7 cellular contexts compared by ENCODE assay signal in the genomic region with DNA sequence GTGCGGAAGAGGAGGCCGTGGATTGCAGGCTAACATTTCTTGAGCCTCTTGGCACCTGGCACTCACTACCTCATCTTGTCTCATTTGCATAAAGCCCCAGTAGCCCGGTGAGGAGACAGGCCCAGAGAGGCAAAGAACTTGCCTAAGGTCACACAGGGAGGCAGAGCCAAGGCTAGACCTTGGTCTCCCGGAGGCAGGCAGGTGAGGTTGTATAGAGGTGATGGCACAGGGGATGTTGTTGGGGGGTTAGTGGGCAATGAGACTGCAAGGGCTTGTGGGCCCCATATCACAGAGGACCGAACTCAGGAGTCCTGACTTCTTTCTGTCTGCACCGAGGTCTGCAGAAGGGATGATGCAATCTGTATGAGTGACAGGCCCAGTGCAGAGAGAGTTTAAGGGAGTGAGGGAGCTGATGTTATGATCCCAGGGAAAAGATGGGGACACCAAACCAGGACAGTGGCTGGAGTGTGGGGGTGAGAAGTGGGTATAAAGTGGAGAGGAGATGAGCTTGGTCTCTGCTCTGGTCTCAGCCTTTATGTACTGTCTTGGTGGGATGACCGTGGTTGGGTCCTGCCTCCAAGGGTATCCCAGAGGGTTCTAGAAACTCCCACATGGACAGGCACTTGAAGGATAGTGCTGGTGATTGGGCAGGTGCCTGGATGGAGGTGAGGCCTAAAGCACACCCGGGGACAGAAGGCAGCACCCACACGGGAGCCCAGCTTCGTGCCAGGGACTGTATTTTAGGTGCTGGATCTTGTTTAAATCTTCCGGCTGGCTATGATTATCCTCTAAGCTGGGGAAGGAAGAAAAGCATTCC. TPM values are rescaled to one million over a fixed set of nuclear protein-coding genes. Genes with fewer than 3 reads are reported as not detected.
A peak's percentile ranks its signal among the peaks of the same experiment; 100 is the strongest.
DNase-seq lines count a peak whose midpoint lies in the region; ATAC-seq, FAIRE-seq and TF ChIP-seq lines count a peak whose summit lies in the region.

No MANE protein-coding gene starts in this region.

- H3K4me2 ChIP-seq in K562 (ENCODE audit: insufficient read depth, low read length) = peak overlapping the region; percentile 20

- CTCF ChIA-PET in K562 (lab: Yijun Ruan, JAX; ENCODE audit: low intra/inter-chr PET ratio) = interaction anchor here (0.6 kb wide), 1 partner anchor 570 kb away, joined by 3 read pairs; no protein-coding TSS in a partner anchor

- FAIRE-seq in K562 (lab: Jason Lieb, UNC) (no peak), GM19239 (lab: Jason Lieb, UNC) (no peak)

- peak; percentile 43 to 50 for DNase-seq in Kasumi-1 (lab: John Stamatoyannopoulos, UW)
- peak in 1 of 4 experiments; percentile 34 for DNase-seq in K562 (ENCODE audit: extremely low read depth in 1 of 4, low spot score in 3 of 4)
- peak in 1 of 3 donors; percentile 27 for DNase-seq in right lobe of liver
- no peak for DNase-seq in NCI-H128 (lab: John Stamatoyannopoulos, UW; ENCODE audit: unreplicated experiment)
- no peak for DNase-seq in GM19239 (ENCODE audit: insufficient read length, low spot score)
- no peak for DNase-seq in cerebellar nuclear complex (lab: John Stamatoyannopoulos, UW)

- 58% methylated on average over 10 of the region's 11 CpGs for WGBS in K562 (ENCODE audit: insufficient coverage, low coverage, missing lambda C conversion rate)
- WGBS in right lobe of liver (ENCODE audit: insufficient coverage, low coverage, low lambda C conversion rate, missing lambda C conversion rate) = 65% methylated on average over 8 of the region's 11 CpGs

- H4K20me1 ChIP-seq in K562 (replicated peaks; ENCODE audit: control insufficient read depth, insufficient read depth, low read length) = no peaks in the 10 kb centered on the region

- H3K4me1 ChIP-seq in K562 (replicated peaks in 1 of 2; ENCODE audit: control insufficient read depth in 2 of 2, insufficient read depth in 2 of 2, low read length in 2 of 2) (peaks cover 44 to 51% of the 10 kb centered on the region in 2 experiments), right lobe of liver (no peaks in the 10 kb centered on the region)

- H3K9ac ChIP-seq in K562 (ENCODE audit: insufficient read depth in 1 of 2, low read depth in 2 of 2, low read length in 2 of 2) = peak overlapping the region; percentile 57 to 78; a peak in 1 of 4 replicates

- no peaks in the 10 kb centered on the region for H3K9me3 ChIP-seq in K562 (replicated peaks; ENCODE audit: control insufficient read depth, insufficient read depth, low read depth, low read length)
- no peaks in the 10 kb centered on the region for H3K9me3 ChIP-seq in right lobe of liver

- no peaks in the 10 kb centered on the region for H3K79me2 ChIP-seq in K562 (ENCODE audit: control insufficient read depth, insufficient read depth, low read length)

- no peaks in the 10 kb centered on the region; the same call in 2 of the 3 replicates for H3K36me3 ChIP-seq in K562 (ENCODE audit: control insufficient read depth, insufficient read depth, low read length)
- H3K36me3 ChIP-seq in right lobe of liver = no peaks in the 10 kb centered on the region

- peak overlapping the region; percentile 78 for H2AFZ ChIP-seq in K562 (ENCODE audit: low read depth, low read length)

- POLR2A ChIA-PET in K562 (lab: Yijun Ruan, JAX) = interaction anchor here (0.5 kb wide), 1 partner anchor 12 kb away, joined by 4 read pairs; no protein-coding TSS in a partner anchor

- TF ChIP-seq RAD21 in K562 (CRISPR knock-in tag; conservative IDR thresholded peaks at IDR 0.05 in 1 of 2, IDR thresholded peaks at IDR 0.05 in 1 of 2) = no peak; a peak in 1 of 4 replicates

- no peak for TF ChIP-seq CTCF in K562 (IDR thresholded peaks at IDR 0.05 in 2 of 3, conservative IDR thresholded peaks at IDR 0.05 in 1 of 3; ENCODE audit: insufficient read depth in 2 of 3, low read depth in 1 of 3, low read length in 3 of 3)
- no peak for TF ChIP-seq CTCF in right lobe of liver (IDR thresholded peaks at IDR 0.05)

- no peak overlapping the region for H3K4me3 ChIP-seq in K562
- no peak overlapping the region for H3K4me3 ChIP-seq in right lobe of liver

- in situ Hi-C loops in K562 (cut with MboI) = no loop called here

- H3K9me1 ChIP-seq in K562 (ENCODE audit: control insufficient read depth, insufficient read depth, low read length) = peaks cover 10% of the 10 kb centered on the region

- ATAC-seq in K562 = no peak
- ATAC-seq in right lobe of liver = no peak

- intact Hi-C loops in K562 (cut with micrococcal nuclease) (no loop called here), right lobe of liver (cut with DNase I) (no loop called here)

- no peak for TF ChIP-seq EP300 in K562 (IDR thresholded peaks at IDR 0.05; ENCODE audit: low read length)

- no TSS peak for BruUV-seq in K562 (replicated peaks; lab: Mats Ljungman, UMichigan)

- TF ChIP-seq POLR2A in K562 (conservative IDR thresholded peaks at IDR 0.05) (no peak), right lobe of liver (IDR thresholded peaks at IDR 0.05) (no peak)

- H3K27me3 ChIP-seq in K562 (ENCODE audit: control insufficient read depth in 2 of 2, insufficient read depth in 2 of 2, low read length in 2 of 2) (no peaks in the 10 kb centered on the region), right lobe of liver (no peaks in the 10 kb centered on the region)

- H3K27ac ChIP-seq in K562 (ENCODE audit: extremely low read depth, low read depth, low read length) (peak overlapping the region; percentile 93; the same call in 1 of the 3 replicates), right lobe of liver (peak overlapping the region in 2 of 3 donors; percentile 2 to 33), temporal lobe (ENCODE audit: low read depth, low read length) (peak overlapping the region; percentile 97)

TF ChIP-seq in K562, 482 proteins besides CTCF, POLR2A, EP300 and RAD21 (continues in another document):
- TF ChIP-seq MEIS2 (IDR thresholded peaks at IDR 0.05; ENCODE audit: partially characterized antibody) (peak; percentile 63), ZNF431 (CRISPR knock-in tag; IDR thresholded peaks at IDR 0.05) (no peak), NFYB (IDR thresholded peaks at IDR 0.05; ENCODE audit: extremely low read depth, insufficient read length) (no peak), ZSCAN32 (CRISPR knock-in tag; IDR thresholded peaks at IDR 0.05) (peak; percentile 91), RBM17 (IDR thresholded peaks at IDR 0.05; ENCODE audit: borderline replicate concordance, low read depth, low read length) (no peak), RBBP5 (IDR thresholded peaks at IDR 0.05; ENCODE audit: borderline replicate concordance, insufficient read depth, low read length, poor library complexity, severe bottlenecking) (peak; percentile 35), RCOR1 (IDR thresholded peaks at IDR 0.05; ENCODE audit: borderline replicate concordance in 1 of 2, low read depth in 2 of 2, low read length in 2 of 2) (peak in 1 of 2 experiments; percentile 64; a peak in 2 of 4 replicates), ZKSCAN3 (CRISPR knock-in tag; IDR thresholded peaks at IDR 0.05) (peak; percentile 97), BRD9 (IDR thresholded peaks at IDR 0.05; ENCODE audit: low read depth, partially characterized antibody) (peak; percentile 72), SMARCA5 (IDR thresholded peaks at IDR 0.05) (peak; percentile 90; the same call in 1 of the 2 replicates), YBX1 (IDR thresholded peaks at IDR 0.05) (no peak)
- TF ChIP-seq, protein P1, sequence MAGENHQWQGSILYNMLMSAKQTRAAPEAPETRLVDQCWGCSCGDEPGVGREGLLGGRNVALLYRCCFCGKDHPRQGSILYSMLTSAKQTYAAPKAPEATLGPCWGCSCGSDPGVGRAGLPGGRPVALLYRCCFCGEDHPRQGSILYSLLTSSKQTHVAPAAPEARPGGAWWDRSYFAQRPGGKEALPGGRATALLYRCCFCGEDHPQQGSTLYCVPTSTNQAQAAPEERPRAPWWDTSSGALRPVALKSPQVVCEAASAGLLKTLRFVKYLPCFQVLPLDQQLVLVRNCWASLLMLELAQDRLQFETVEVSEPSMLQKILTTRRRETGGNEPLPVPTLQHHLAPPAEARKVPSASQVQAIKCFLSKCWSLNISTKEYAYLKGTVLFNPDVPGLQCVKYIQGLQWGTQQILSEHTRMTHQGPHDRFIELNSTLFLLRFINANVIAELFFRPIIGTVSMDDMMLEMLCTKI (IDR thresholded peaks at IDR 0.05; ENCODE audit: partially characterized antibody) = no peak
- TF ChIP-seq, protein P2, sequence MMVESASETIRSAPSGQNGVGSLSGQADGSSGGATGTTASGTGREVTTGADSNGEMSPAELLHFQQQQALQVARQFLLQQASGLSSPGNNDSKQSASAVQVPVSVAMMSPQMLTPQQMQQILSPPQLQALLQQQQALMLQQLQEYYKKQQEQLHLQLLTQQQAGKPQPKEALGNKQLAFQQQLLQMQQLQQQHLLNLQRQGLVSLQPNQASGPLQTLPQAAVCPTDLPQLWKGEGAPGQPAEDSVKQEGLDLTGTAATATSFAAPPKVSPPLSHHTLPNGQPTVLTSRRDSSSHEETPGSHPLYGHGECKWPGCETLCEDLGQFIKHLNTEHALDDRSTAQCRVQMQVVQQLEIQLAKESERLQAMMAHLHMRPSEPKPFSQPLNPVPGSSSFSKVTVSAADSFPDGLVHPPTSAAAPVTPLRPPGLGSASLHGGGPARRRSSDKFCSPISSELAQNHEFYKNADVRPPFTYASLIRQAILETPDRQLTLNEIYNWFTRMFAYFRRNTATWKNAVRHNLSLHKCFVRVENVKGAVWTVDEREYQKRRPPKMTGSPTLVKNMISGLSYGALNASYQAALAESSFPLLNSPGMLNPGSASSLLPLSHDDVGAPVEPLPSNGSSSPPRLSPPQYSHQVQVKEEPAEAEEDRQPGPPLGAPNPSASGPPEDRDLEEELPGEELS (CRISPR knock-in tag; IDR thresholded peaks at IDR 0.05; ENCODE audit: borderline replicate concordance) = no peak

RNA-seq across cellular contexts. Expression of a gene that starts 21.8 kb away (rescaled TPM):
- total RNA-seq in K562 (2011; cell fraction: chromatin; rRNA removed; ENCODE audit: low replicate concordance) = 15.3 and 27.0 TPM in 2 replicates
- total RNA-seq in K562 (2011; cell fraction: nucleolus; rRNA removed) = 9.9 and 11.0 TPM in 2 replicates
- 8.1 and 9.2 TPM in 2 replicates for total RNA-seq in K562 (2011; cell fraction: nucleoplasm; rRNA removed)
- total RNA-seq in K562 (2014; rRNA removed) (8.2 and 10.8 TPM in 2 replicates), K562 (2014; rRNA removed; fragmentation: Illumina TruSeq; extraction: Trizol) (3.3 and 3.5 TPM in 2 replicates), K562 (2015; rRNA removed; fragmentation: Illumina TruSeq; extraction: Trizol) (12.3 and 12.4 TPM in 2 replicates), K562 (2021) (9.0 and 9.6 TPM in 2 replicates), right lobe of liver (10 to 100 TPM; 23.1 to 96.9 (median 38.8) TPM), temporal lobe (18.2 TPM)
- polyA plus RNA-seq in K562 (2011; rRNA removed) (16.6 and 24.2 TPM in 2 replicates), K562 (2014; fragmentation: Illumina TruSeq; extraction: Trizol) (5.2 and 7.4 TPM in 2 replicates), K562 (2014; fragmentation: Nextera tagmentation; extraction: Ambion mirVana) (under 1 TPM; 0.39 to 0.41 TPM), K562 (2014; rRNA removed) (7.5 and 11.2 TPM in 2 replicates)
- polyA plus RNA-seq in K562 (2011; cell fraction: cytosol; rRNA removed) = 27.5 and 34.5 TPM in 2 replicates
- polyA plus RNA-seq in K562 (2011; cell fraction: nucleus; rRNA removed) = 15.8 and 17.0 TPM in 2 replicates
- 11.2 and 34.5 TPM in 2 replicates for polyA plus RNA-seq in K562 (2012)
- 23.7 and 31.3 TPM in 2 replicates for polyA minus RNA-seq in K562 (2011; rRNA and poly(A)+ RNA removed)
- polyA minus RNA-seq in K562 (2011; cell fraction: cytosol; rRNA and poly(A)+ RNA removed) = 24.8 and 27.9 TPM in 2 replicates
- 6.2 and 9.0 TPM in 2 replicates for polyA minus RNA-seq in K562 (2011; cell fraction: nucleus; rRNA and poly(A)+ RNA removed)

Comparison
In these comparisons a context has a peak if more than half of its experiments do, and no peak if none do; other contexts are left out.
1. DNase-seq: peak in Kasumi-1 (2 of 2); none in NCI-H128 (single experiment), GM19239 (single experiment) and cerebellar nuclear complex (0 of 2).
2. H3K27ac ChIP-seq: peak in every context shown above with its lines; median percentile 97 in temporal lobe; 93 in K562; 18 in right lobe of liver.